9 cellular contexts compared by ENCODE assay signal in genomic region chr1:156813298-156813697, GRCh38. TPM values are rescaled to one million over a fixed set of nuclear protein-coding genes. Genes with fewer than 3 reads are reported as not detected.
DNase-seq lines count a peak whose midpoint lies in the region; ATAC-seq and TF ChIP-seq lines count a peak whose summit lies in the region.
"Had no signal": no experiment of that assay in that cellular context is flagged by ENCODE, and none has a peak within 500 bp of the region (broad histone marks: within the 10 kb centered on the region; RNA-seq: fewer than 3 reads in every experiment).

No MANE protein-coding gene starts in this region.

- no peaks in the 10 kb centered on the region for H4K20me1 ChIP-seq in mammary epithelial cell (ENCODE audit: insufficient read depth, low read length)
- H4K20me1 ChIP-seq in SK-N-SH (ENCODE audit: insufficient read depth): no peaks in the 10 kb centered on the region

- peak overlapping the region; percentile 75 for H2AFZ ChIP-seq in mammary epithelial cell (ENCODE audit: low read depth, low read length)
- H2AFZ ChIP-seq in SK-N-SH (ENCODE audit: low read depth): no peak overlapping the region; the same call in 1 of the 2 replicates

- H3K4me1 ChIP-seq in heart right ventricle (peaks cover 12 to 51% (median 23%) of the 10 kb centered on the region in 9 donors), mammary epithelial cell (ENCODE audit: insufficient read depth, low read length) (peaks cover 36% of the 10 kb centered on the region), mucosa of stomach (ENCODE audit: control insufficient read depth, insufficient read depth, low read length) (peaks cover 26% of the 10 kb centered on the region), upper lobe of right lung (peaks cover 20% of the 10 kb centered on the region), SK-N-SH (ENCODE audit: control insufficient read depth in 1 of 2, insufficient read depth in 2 of 2, low read depth in 1 of 2, low read length in 1 of 2) (peaks cover 15 to 26% of the 10 kb centered on the region in 2 experiments)

- H3K4me2 ChIP-seq in mammary epithelial cell (ENCODE audit: insufficient read depth, low read depth, low read length) (peak overlapping the region; percentile 61), SK-N-SH (no peak overlapping the region)

- H3K9me3 ChIP-seq in heart right ventricle (no peaks in the 10 kb centered on the region), mammary epithelial cell (replicated peaks; ENCODE audit: insufficient read depth, low read length) (no peaks in the 10 kb centered on the region), mucosa of stomach (ENCODE audit: control insufficient read depth, low read length) (no peaks in the 10 kb centered on the region), upper lobe of right lung (no peaks in the 10 kb centered on the region), SK-N-SH (no peaks in the 10 kb centered on the region)

- intact Hi-C loops in heart right ventricle (cut with DNase I): no loop called here
- intact Hi-C loops in Right ventricle myocardium superior (cut with DNase I): no loop called here
- intact Hi-C loops in mammary epithelial cell (cut with micrococcal nuclease): no loop called here
- intact Hi-C loops in upper lobe of right lung (cut with DNase I): no loop called here

- dilution Hi-C loops in mammary epithelial cell (cut with HindIII; ENCODE audit: low sequenced_read_pairs): no loop called here

- H3K9ac ChIP-seq in mammary epithelial cell (ENCODE audit: insufficient read depth, low read length): no peak overlapping the region
- peak overlapping the region; percentile 60 for H3K9ac ChIP-seq in mucosa of stomach (ENCODE audit: low read length)
- H3K9ac ChIP-seq in SK-N-SH: no peak overlapping the region

- H3K4me3 ChIP-seq in heart right ventricle: peak overlapping the region; percentile 12 to 56 (median 49)
- H3K4me3 ChIP-seq in mammary epithelial cell (replicated peaks in 1 of 3; ENCODE audit: insufficient read depth in 1 of 3, low read depth in 2 of 3, low read length in 3 of 3): peak overlapping the region in 2 of 3 experiments; percentile 20 to 39
- peak overlapping the region; percentile 67 for H3K4me3 ChIP-seq in mucosa of stomach (ENCODE audit: low read length)
- H3K4me3 ChIP-seq in upper lobe of right lung: peak overlapping the region; percentile 52
- no peak overlapping the region for H3K4me3 ChIP-seq in SK-N-SH (ENCODE audit: low read depth in 2 of 2, low read length in 1 of 2)

- in situ Hi-C loops in mammary epithelial cell (cut with MboI; ENCODE audit: low sequenced_read_pairs in 2 of 2): no loop called here

- TF ChIP-seq CTCF in heart right ventricle (IDR thresholded peaks at IDR 0.05) (no peak), mammary epithelial cell (conservative IDR thresholded peaks at IDR 0.05 in 1 of 2, IDR thresholded peaks at IDR 0.05 in 1 of 2; ENCODE audit: extremely low read depth in 1 of 2, insufficient read depth in 1 of 2, low read depth in 1 of 2, low read length in 2 of 2) (no peak), upper lobe of right lung (IDR thresholded peaks at IDR 0.05) (no peak), SK-N-SH (IDR thresholded peaks at IDR 0.05) (no peak)

- TF ChIP-seq RAD21 in SK-N-SH (IDR thresholded peaks at IDR 0.05; ENCODE audit: low read length): no peak

- no peaks in the 10 kb centered on the region for H3F3A ChIP-seq in SK-N-SH (replicated peaks; ENCODE audit: insufficient read depth)

- whole genome bisulfite sequencing in heart right ventricle, 2 donors: 52 to 60% methylated on average over 10 of the region's 10 CpGs
- WGBS in mammary epithelial cell (ENCODE audit: low coverage, missing lambda C conversion rate): 75% methylated on average over 10 of the region's 10 CpGs
- WGBS in SK-N-SH (ENCODE audit: low lambda C conversion rate): 87% methylated on average over 10 of the region's 10 CpGs

- H3K36me3 ChIP-seq in heart right ventricle (peaks cover 0 to 11% (median 0%) of the 10 kb centered on the region in 9 donors), mammary epithelial cell (ENCODE audit: insufficient read depth, low read length) (no peaks in the 10 kb centered on the region), mucosa of stomach (ENCODE audit: control insufficient read depth, insufficient read depth, low read length) (no peaks in the 10 kb centered on the region), upper lobe of right lung (no peaks in the 10 kb centered on the region), SK-N-SH (replicated peaks in 1 of 2; ENCODE audit: control insufficient read depth in 1 of 2, insufficient read depth in 2 of 2, low read length in 1 of 2) (no peaks in the 10 kb centered on the region)

- TF ChIP-seq EP300 in SK-N-SH (IDR thresholded peaks at IDR 0.05; ENCODE audit: borderline replicate concordance in 1 of 2, low read depth in 1 of 2, low read length in 1 of 2): no peak

- no peaks in the 10 kb centered on the region for H3K9me2 ChIP-seq in SK-N-SH

- no TSS peak for BruUV-seq in mammary epithelial cell (replicated peaks; lab: Mats Ljungman, UMichigan)

- ATAC-seq in heart right ventricle (no peak), Right ventricle myocardium superior (ENCODE audit: poor library complexity) (no peak), upper lobe of right lung (no peak), HG03175 (IDR thresholded peaks at IDR 0.05; ENCODE audit: unreplicated experiment) (no peak)

- CTCF ChIA-PET in mammary epithelial cell (lab: Charles Lee; ENCODE audit: low non-redundant PET) (interaction anchor here (0.9 kb wide), 1 partner anchor 47 kb away, joined by 5 read pairs; no protein-coding TSS in a partner anchor), SK-N-SH (lab: Yijun Ruan, JAX) (interaction anchor here (1.5 to 5.5 kb wide), 3 partner anchors 25 to 87 kb away, joined by 3 to 27 read pairs (median 20); partner anchors contain the start of gene NTRK1)

- DNase-seq in heart right ventricle: no peak
- no peak for DNase-seq in Right ventricle myocardium superior
- DNase-seq in mammary epithelial cell: no peak
- no peak for DNase-seq in upper lobe of right lung
- no peak for DNase-seq in SK-N-SH
- DNase-seq in EL: no peak

- H3K27ac ChIP-seq in heart right ventricle (peak overlapping the region in 1 of 10 donors; percentile 93), mammary epithelial cell (ENCODE audit: insufficient read depth, low read depth, low read length) (no peak overlapping the region), upper lobe of right lung (no peak overlapping the region), SK-N-SH (ENCODE audit: low read depth in 2 of 2, low read length in 1 of 2) (no peak overlapping the region)

- POLR2A ChIA-PET in SK-N-SH (lab: Yijun Ruan, JAX): no interaction called here

- H3K27me3 ChIP-seq in heart right ventricle: peaks cover 0 to 14% (median 4%) of the 10 kb centered on the region in 7 donors
- H3K27me3 ChIP-seq in mammary epithelial cell (ENCODE audit: insufficient read depth, low read length): no peaks in the 10 kb centered on the region
- H3K27me3 ChIP-seq in mucosa of stomach (ENCODE audit: control insufficient read depth, insufficient read depth, low read length): peaks cover 8% of the 10 kb centered on the region
- no peaks in the 10 kb centered on the region for H3K27me3 ChIP-seq in upper lobe of right lung
- no peaks in the 10 kb centered on the region for H3K27me3 ChIP-seq in SK-N-SH (ENCODE audit: insufficient read depth)

- H3K79me2 ChIP-seq in mammary epithelial cell (ENCODE audit: insufficient read depth, low read length) (no peaks in the 10 kb centered on the region), SK-N-SH (ENCODE audit: insufficient read depth) (no peaks in the 10 kb centered on the region)

TF ChIP-seq in SK-N-SH, 30 proteins besides CTCF, POLR2A, EP300 and RAD21 (continues in another document):
- TF ChIP-seq TAF1 (IDR thresholded peaks at IDR 0.05; ENCODE audit: borderline replicate concordance, low read depth, low read length): no peak
- no peak for TF ChIP-seq EZH2phosphoT487 (IDR thresholded peaks at IDR 0.05; ENCODE audit: borderline replicate concordance, low read depth)
- no peak for TF ChIP-seq GATA2 (CRISPR knock-in tag; IDR thresholded peaks at IDR 0.05)
- no peak for TF ChIP-seq NRF1 (IDR thresholded peaks at IDR 0.05; ENCODE audit: low read depth, low read length)
- no peak for TF ChIP-seq SIN3A (IDR thresholded peaks at IDR 0.05; ENCODE audit: borderline replicate concordance, low read depth, low read length)

RNA-seq across cellular contexts. Expression of gene SH2D2A, which starts 3.4 kb away (rescaled TPM):
- total RNA-seq in heart right ventricle: 1 to 10 TPM in 3 of 10 donors, under 1 TPM in 6, not detected in 1; 0.50 to 4.4 (median 0.80) TPM
- 1 to 10 TPM in 1 of 2 donors, under 1 TPM in 1; 0.96 to 1.0 TPM for polyA plus RNA-seq in heart right ventricle
- 1.1 TPM for total RNA-seq in Right ventricle myocardium superior
- 1 to 10 TPM in 1 of 2 donors, not detected in 1; 3.6 TPM for total RNA-seq in mammary epithelial cell
- 1.8 TPM for polyA plus RNA-seq in mammary epithelial cell
- 2.4 TPM for polyA minus RNA-seq in mammary epithelial cell
- total RNA-seq in upper lobe of right lung: 3.8 TPM
- polyA plus RNA-seq in SK-N-SH (2012; rRNA removed): not detected in 2 replicates
- 0.03 and 0.05 TPM in 2 replicates for polyA plus RNA-seq in SK-N-SH (2012; cell fraction: cytosol; rRNA removed)
- polyA plus RNA-seq in SK-N-SH (2012; cell fraction: nucleus; rRNA removed): 0.10 TPM in 1 of 2 replicates, not detected in the other

RNA-seq across cellular contexts. Expression of gene INSRR, which starts 45.6 kb away (rescaled TPM):
- total RNA-seq in heart right ventricle (under 1 TPM; 0.04 to 0.20 (median 0.07) TPM), Right ventricle myocardium superior (0.40 TPM), mammary epithelial cell (not detected), upper lobe of right lung (not detected)
- polyA plus RNA-seq in heart right ventricle (under 1 TPM; 0.01 to 0.80 TPM), mammary epithelial cell (not detected), SK-N-SH (2012; rRNA removed) (0.20 and 0.63 TPM in 2 replicates)
- polyA minus RNA-seq in mammary epithelial cell: not detected
- polyA plus RNA-seq in SK-N-SH (2012; cell fraction: cytosol; rRNA removed): 0.15 and 0.47 TPM in 2 replicates
- polyA plus RNA-seq in SK-N-SH (2012; cell fraction: nucleus; rRNA removed): 3.0 and 4.8 TPM in 2 replicates
- total RNA-seq: activated CD8-positive, alpha-beta memory T cell treated with anti-CD3 and anti-CD28 coated beads for 36 hours had no signal

RNA-seq across cellular contexts. Expression of gene PRCC, which starts 46.0 kb away (rescaled TPM):
- total RNA-seq in heart right ventricle (10 to 100 TPM; 32.1 to 56.9 (median 44.2) TPM), Right ventricle myocardium superior (39.4 TPM), mammary epithelial cell (10 to 100 TPM; 22.2 to 69.7 TPM), upper lobe of right lung (48.5 TPM)
- polyA plus RNA-seq in heart right ventricle (10 to 100 TPM; 40.6 to 53.4 TPM), mammary epithelial cell (102 TPM), SK-N-SH (2012; rRNA removed) (39.2 and 51.8 TPM in 2 replicates)
- polyA minus RNA-seq in mammary epithelial cell: 169 TPM
- 33.6 and 45.5 TPM in 2 replicates for polyA plus RNA-seq in SK-N-SH (2012; cell fraction: cytosol; rRNA removed)
- polyA plus RNA-seq in SK-N-SH (2012; cell fraction: nucleus; rRNA removed): 54.8 and 58.9 TPM in 2 replicates

RNA-seq across cellular contexts. Expression of gene NTRK1, which starts 47.4 kb away (rescaled TPM):
- 1 to 10 TPM in 4 of 10 donors, under 1 TPM in 6; 0.15 to 3.7 (median 0.69) TPM for total RNA-seq in heart right ventricle
- polyA plus RNA-seq in heart right ventricle: 1 to 10 TPM in 1 of 2 donors, under 1 TPM in 1; 0.28 to 1.5 TPM
- 2.5 TPM for total RNA-seq in Right ventricle myocardium superior
- not detected for total RNA-seq in mammary epithelial cell
- polyA plus RNA-seq in mammary epithelial cell: not detected
- 2.9 TPM for polyA minus RNA-seq in mammary epithelial cell
- total RNA-seq in upper lobe of right lung: 1.2 TPM
- 0.97 and 3.3 TPM in 2 replicates for polyA plus RNA-seq in SK-N-SH (2012; rRNA removed)
- 0.89 and 3.0 TPM in 2 replicates for polyA plus RNA-seq in SK-N-SH (2012; cell fraction: cytosol; rRNA removed)
- 6.3 and 10.5 TPM in 2 replicates for polyA plus RNA-seq in SK-N-SH (2012; cell fraction: nucleus; rRNA removed)

Comparison
In these comparisons a context has a peak if more than half of its experiments do, and no peak if none do; other contexts are left out.
1. H3K4me3 ChIP-seq: peak in heart right ventricle (10 of 10), mammary epithelial cell (2 of 3), mucosa of stomach (single experiment) and upper lobe of right lung (single experiment); none in SK-N-SH (0 of 2).